Comparison of ENCODE assay signal across 8 cellular contexts in genomic region chr10:75234683-75235374, GRCh38. TPM values are rescaled to one million over a fixed set of nuclear protein-coding genes. Genes with fewer than 3 reads are reported as not detected.
A peak's percentile ranks its signal among the peaks of the same experiment; 100 is the strongest.
DNase-seq lines count a peak whose midpoint lies in the region; ATAC-seq and TF ChIP-seq lines count a peak whose summit lies in the region.

No MANE protein-coding gene starts in this region.

- TF ChIP-seq CTCF in WERI-Rb-1 (IDR thresholded peaks at IDR 0.05; ENCODE audit: low read depth, low read length) = 0 out of 2 replicates have a peak, but pooled peaks have one; percentile 19

- no peaks in the 10 kb centered on the region for H3K27me3 ChIP-seq in WERI-Rb-1 (ENCODE audit: insufficient read depth, low read depth, severe bottlenecking)

- peak; percentile 2 for ATAC-seq in HG03095 (IDR thresholded peaks at IDR 0.05; ENCODE audit: unreplicated experiment)
- peak; percentile 7 to 21 for ATAC-seq in natural killer cell treated with Interleukin-12 subunit alpha and Interleukin-12 subunit beta and Interleukin-15 and Interleukin-18, amount 100 ng/mL, for 72 hours
- no peak for ATAC-seq in HG02981 (IDR thresholded peaks at IDR 0.05; ENCODE audit: unreplicated experiment)

- H3K4me3 ChIP-seq in WERI-Rb-1 (ENCODE audit: low read depth, low read length) = peak overlapping the region; percentile 68

- no peaks in the 10 kb centered on the region for H3K9me3 Mint-ChIP-seq in natural killer cell treated with Interleukin-12 subunit alpha and Interleukin-12 subunit beta and Interleukin-15 and Interleukin-18, amount 100 ng/mL, for 72 hours

- no peaks in the 10 kb centered on the region for H3K27me3 Mint-ChIP-seq in natural killer cell treated with Interleukin-12 subunit alpha and Interleukin-12 subunit beta and Interleukin-15 and Interleukin-18, amount 100 ng/mL, for 72 hours

- H3K4me3 Mint-ChIP-seq in natural killer cell treated with Interleukin-12 subunit alpha and Interleukin-12 subunit beta and Interleukin-15 and Interleukin-18, amount 100 ng/mL, for 72 hours = peak overlapping the region; percentile 75

- DNase-seq in activated CD8-positive, alpha-beta memory T cell treated with anti-CD3 and anti-CD28 coated beads for 48 hours (ENCODE audit: low read depth in 2 of 3, low spot score in 2 of 3) = peak; percentile 14 to 37 (median 23)
- no peak for DNase-seq in activated CD8-positive, alpha-beta memory T cell treated with anti-CD3 and anti-CD28 coated beads for 24 hours
- DNase-seq in WERI-Rb-1 (peak; percentile 33), epithelial cell of prostate (ENCODE audit: low read depth, low spot score) (no peak), NCI-H1436 treated with DMSO at 0.1 percent for 48 hours (lab: John Stamatoyannopoulos, UW) (no peak)
- peak; percentile 66 for DNase-seq in natural killer cell treated with Interleukin-12 subunit alpha and Interleukin-12 subunit beta and Interleukin-15 and Interleukin-18, amount 100 ng/mL, for 72 hours (ENCODE audit: low spot score)

- peaks cover 42% of the 10 kb centered on the region for H3K36me3 ChIP-seq in WERI-Rb-1

- peaks cover 13 to 15% of the 10 kb centered on the region in 2 donors for H3K4me1 Mint-ChIP-seq in natural killer cell treated with Interleukin-12 subunit alpha and Interleukin-12 subunit beta and Interleukin-15 and Interleukin-18, amount 100 ng/mL, for 72 hours (ENCODE audit: low read depth in 2 of 2)

- H3K27ac Mint-ChIP-seq in natural killer cell treated with Interleukin-12 subunit alpha and Interleukin-12 subunit beta and Interleukin-15 and Interleukin-18, amount 100 ng/mL, for 72 hours = peak overlapping the region; percentile 81 to 87

- H3K27ac ChIP-seq in WERI-Rb-1 (peak overlapping the region; percentile 88), epithelial cell of prostate (peak overlapping the region; percentile 95)

- no peaks in the 10 kb centered on the region for H3K9me3 ChIP-seq in WERI-Rb-1 (ENCODE audit: severe bottlenecking)

- H3K36me3 Mint-ChIP-seq in natural killer cell treated with Interleukin-12 subunit alpha and Interleukin-12 subunit beta and Interleukin-15 and Interleukin-18, amount 100 ng/mL, for 72 hours = peaks cover 17% of the 10 kb centered on the region

RNA-seq across cellular contexts. Expression of gene COMTD1, which starts 0.9 kb away (rescaled TPM):
- total RNA-seq in natural killer cell treated with Interleukin-12 subunit alpha and Interleukin-12 subunit beta and Interleukin-15 and Interleukin-18, amount 100 ng/mL, for 72 hours = 10 to 100 TPM; 22.3 to 58.9 TPM

RNA-seq across cellular contexts. Expression of gene VDAC2, which starts 24.2 kb away (rescaled TPM):
- total RNA-seq in natural killer cell treated with Interleukin-12 subunit alpha and Interleukin-12 subunit beta and Interleukin-15 and Interleukin-18, amount 100 ng/mL, for 72 hours = 100 to 1,000 TPM; 160 to 187 TPM

Comparison
In these comparisons a context has a peak if more than half of its experiments do, and no peak if none do; other contexts are left out.
1. DNase-seq: peak in activated CD8-positive, alpha-beta memory T cell treated with anti-CD3 and anti-CD28 coated beads for 48 hours (3 of 3), WERI-Rb-1 (single experiment) and natural killer cell treated with Interleukin-12 subunit alpha and Interleukin-12 subunit beta and Interleukin-15 and Interleukin-18, amount 100 ng/mL, for 72 hours (single experiment); none in activated CD8-positive, alpha-beta memory T cell treated with anti-CD3 and anti-CD28 coated beads for 24 hours (single experiment), epithelial cell of prostate (single experiment) and NCI-H1436 treated with DMSO at 0.1 percent for 48 hours (single experiment).